26 cellular contexts compared by ENCODE assay signal in the genomic region with DNA sequence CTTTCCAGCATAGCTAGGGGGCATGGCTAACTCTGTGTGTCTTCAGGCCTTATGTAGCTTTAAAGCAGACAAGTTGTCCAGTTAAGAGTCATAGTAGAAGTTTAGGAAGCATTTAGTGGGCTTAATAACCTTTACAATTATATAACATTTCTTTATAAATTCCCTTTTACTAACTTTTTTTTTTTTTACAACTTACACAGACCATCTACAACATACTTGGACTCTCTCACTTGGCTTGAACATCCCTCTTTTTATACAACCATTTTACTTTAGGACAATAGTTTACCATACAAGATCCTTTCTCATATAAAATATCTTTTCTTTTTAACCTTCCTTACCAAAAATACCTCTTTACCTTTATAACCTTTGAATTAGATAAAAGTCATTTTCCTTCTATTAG. TPM values are rescaled to one million over a fixed set of nuclear protein-coding genes. Genes with fewer than 3 reads are reported as not detected.
DNase-seq lines count a peak whose midpoint lies in the region; ATAC-seq, FAIRE-seq and TF ChIP-seq lines count a peak whose summit lies in the region.
"Had no signal": no experiment of that assay in that cellular context is flagged by ENCODE, and none has a peak within 500 bp of the region (broad histone marks: within the 10 kb centered on the region; RNA-seq: fewer than 3 reads in every experiment).

No MANE protein-coding gene starts in this region.

- no TSS peak for BruUV-seq in K562 (replicated peaks; lab: Mats Ljungman, UMichigan)

- peaks cover 0 to 4% of the 10 kb centered on the region in 2 experiments; a peak in 1 of 5 replicates for H3K4me1 ChIP-seq in K562 (replicated peaks in 1 of 2; ENCODE audit: control insufficient read depth in 2 of 2, insufficient read depth in 2 of 2, low read length in 2 of 2)
- H3K4me1 ChIP-seq: Caco-2 had no signal

- no peak for TF ChIP-seq POLR2A in K562 (conservative IDR thresholded peaks at IDR 0.05)

- intact Hi-C loops in K562 (cut with micrococcal nuclease): no loop called here

- no peak overlapping the region for H3K4me3 ChIP-seq in K562
- H3K4me3 ChIP-seq: BLaER1, SK-N-MC had no signal

- no peaks in the 10 kb centered on the region for H3K9me3 ChIP-seq in K562 (replicated peaks; ENCODE audit: control insufficient read depth, insufficient read depth, low read depth, low read length)

- H3K27me3 ChIP-seq in K562 (ENCODE audit: control insufficient read depth in 2 of 2, insufficient read depth in 2 of 2, low read length in 2 of 2): no peaks in the 10 kb centered on the region
- H3K27me3 ChIP-seq: BLaER1 had no signal

- peak; percentile 81 for FAIRE-seq in G401.6 (lab: Jason Lieb, UNC)
- no peak for FAIRE-seq in K562 (lab: Jason Lieb, UNC)
- no peak for FAIRE-seq in frontal cortex (lab: Jason Lieb, UNC)
- FAIRE-seq: HTR-8/SVneo had no signal

- no peaks in the 10 kb centered on the region for H3K79me2 ChIP-seq in K562 (ENCODE audit: control insufficient read depth, insufficient read depth, low read length)

- no peaks in the 10 kb centered on the region for H4K20me1 ChIP-seq in K562 (replicated peaks; ENCODE audit: control insufficient read depth, insufficient read depth, low read length)
- H4K20me1 ChIP-seq: BLaER1 had no signal

- peak; percentile 40 for DNase-seq in Caki2 (ENCODE audit: low read depth)
- peak; percentile 15 for DNase-seq in LHCN-M2 (ENCODE audit: low read depth)
- peak in 1 of 4 experiments; percentile 11 for DNase-seq in K562 (ENCODE audit: extremely low read depth in 1 of 4, low spot score in 3 of 4)
- no peak for DNase-seq in T1000 (lab: John Stamatoyannopoulos, UW)
- no peak for DNase-seq in frontal cortex (ENCODE audit: low spot score in 2 of 2)
- DNase-seq: ACHN; Caco-2; CD4-positive, alpha-beta T cell; EL; H7; NCI-H1105; NCI-H1694; NCI-H2081; NCI-H2171 treated with DMSO at 0.1 percent for 48 hours; NCI-H524 treated with DMSO at 0.1 percent for 48 hours; NCI-H82; SHP77 treated with DMSO at 0.1 percent for 48 hours; SW 1271; T-helper 17 cell had no signal

- TF ChIP-seq EP300 in K562 (IDR thresholded peaks at IDR 0.05; ENCODE audit: low read length): no peak

- ATAC-seq in K562 (no peak), HG03280 (IDR thresholded peaks at IDR 0.05; ENCODE audit: unreplicated experiment) (no peak), HG03135 (IDR thresholded peaks at IDR 0.05; ENCODE audit: unreplicated experiment) (no peak)
- ATAC-seq: T-helper 17 cell had no signal

- CTCF ChIA-PET in K562 (lab: Yijun Ruan, JAX; ENCODE audit: low intra/inter-chr PET ratio): no interaction called here

- in situ Hi-C loops in Caki2 (cut with HindIII; ENCODE audit: low pct_unique_long_range_greater_than_20kb, low sequenced_read_pairs) (no loop called here), K562 (cut with MboI) (no loop called here)

- H3K9ac ChIP-seq in K562 (ENCODE audit: insufficient read depth in 1 of 2, low read depth in 2 of 2, low read length in 2 of 2): no peak overlapping the region
- H3K9ac ChIP-seq: BLaER1 had no signal

- POLR2A ChIA-PET in K562 (lab: Yijun Ruan, JAX): interaction anchor here (0.6 to 1.5 kb wide), 3 partner anchors 11 to 110 kb away, joined by 3 read pairs; no protein-coding TSS in a partner anchor

- no peak overlapping the region for H3K27ac ChIP-seq in K562 (ENCODE audit: extremely low read depth, low read depth, low read length)
- H3K27ac ChIP-seq: BLaER1, RWPE1, SK-N-MC had no signal

- no peak for TF ChIP-seq RAD21 in K562 (CRISPR knock-in tag; conservative IDR thresholded peaks at IDR 0.05 in 1 of 2, IDR thresholded peaks at IDR 0.05 in 1 of 2)

- no peak for TF ChIP-seq CTCF in K562 (IDR thresholded peaks at IDR 0.05 in 2 of 3, conservative IDR thresholded peaks at IDR 0.05 in 1 of 3; ENCODE audit: insufficient read depth in 2 of 3, low read depth in 1 of 3, low read length in 3 of 3)

- H3K4me2 ChIP-seq in K562 (ENCODE audit: insufficient read depth, low read length): no peak overlapping the region
- H3K4me2 ChIP-seq: BLaER1 had no signal

- no peak overlapping the region for H2AFZ ChIP-seq in K562 (ENCODE audit: low read depth, low read length)

- H3K36me3 ChIP-seq in K562 (ENCODE audit: control insufficient read depth, insufficient read depth, low read length): no peaks in the 10 kb centered on the region; the same call in 2 of the 3 replicates

- no peaks in the 10 kb centered on the region for H3K9me1 ChIP-seq in K562 (ENCODE audit: control insufficient read depth, insufficient read depth, low read length)

TF ChIP-seq in K562, 482 proteins besides CTCF, POLR2A, EP300 and RAD21:
- TF ChIP-seq ZFP36 (IDR thresholded peaks at IDR 0.05; ENCODE audit: low read depth, low read length, partially characterized antibody) (peak; percentile 63), TSHZ1 (CRISPR knock-in tag; IDR thresholded peaks at IDR 0.05) (no peak), MYNN (IDR thresholded peaks at IDR 0.05) (no peak), MYNN (CRISPR knock-in tag; IDR thresholded peaks at IDR 0.05) (no peak)

RNA-seq across cellular contexts. Expression of gene SP4, which starts 26.3 kb away (rescaled TPM):
- total RNA-seq in Caki2 (2014; rRNA removed; shearing (Covaris generic); ENCODE audit: low replicate concordance): 2.5 and 3.0 TPM in 2 replicates
- total RNA-seq in LHCN-M2 (2014; rRNA removed): 8.3 and 24.9 TPM in 2 replicates
- polyA plus RNA-seq in LHCN-M2 (2012): 0.98 TPM
- 15.9 and 25.2 TPM in 2 replicates for total RNA-seq in K562 (2011; cell fraction: chromatin; rRNA removed; ENCODE audit: low replicate concordance)
- total RNA-seq in K562 (2011; cell fraction: nucleolus; rRNA removed): 10.7 and 10.8 TPM in 2 replicates
- total RNA-seq in K562 (2011; cell fraction: nucleoplasm; rRNA removed): 12.7 and 13.3 TPM in 2 replicates
- 3.5 and 4.8 TPM in 2 replicates for total RNA-seq in K562 (2014; rRNA removed)
- 9.2 and 9.4 TPM in 2 replicates for total RNA-seq in K562 (2014; rRNA removed; fragmentation: Illumina TruSeq; extraction: Trizol)
- 6.4 and 8.3 TPM in 2 replicates for total RNA-seq in K562 (2015; rRNA removed; fragmentation: Illumina TruSeq; extraction: Trizol)
- total RNA-seq in K562 (2021): 4.9 and 5.8 TPM in 2 replicates
- 5.7 and 7.4 TPM in 2 replicates for polyA plus RNA-seq in K562 (2011; rRNA removed)
- 3.4 and 3.7 TPM in 2 replicates for polyA plus RNA-seq in K562 (2011; cell fraction: cytosol; rRNA removed)
- 3.8 and 4.7 TPM in 2 replicates for polyA plus RNA-seq in K562 (2011; cell fraction: nucleus; rRNA removed)
- 2.1 and 2.2 TPM in 2 replicates for polyA plus RNA-seq in K562 (2012)
- 3.9 and 4.5 TPM in 2 replicates for polyA plus RNA-seq in K562 (2014; fragmentation: Illumina TruSeq; extraction: Trizol)
- 1 to 10 TPM; 2.5 to 3.4 TPM for polyA plus RNA-seq in K562 (2014; fragmentation: Nextera tagmentation; extraction: Ambion mirVana)
- 2.4 TPM in 2 replicates for polyA plus RNA-seq in K562 (2014; rRNA removed)
- 23.3 and 25.3 TPM in 2 replicates for polyA minus RNA-seq in K562 (2011; rRNA and poly(A)+ RNA removed)
- polyA minus RNA-seq in K562 (2011; cell fraction: cytosol; rRNA and poly(A)+ RNA removed): 5.4 and 9.9 TPM in 2 replicates
- 16.8 and 26.8 TPM in 2 replicates for polyA minus RNA-seq in K562 (2011; cell fraction: nucleus; rRNA and poly(A)+ RNA removed)
- 74.6 TPM for total RNA-seq in frontal cortex

Comparison
In these comparisons a context has a peak if more than half of its experiments do, and no peak if none do; other contexts are left out.
1. DNase-seq: peak in Caki2 (single experiment) and LHCN-M2 (single experiment); none in T1000 (single experiment) and frontal cortex (0 of 2).